7 cellular contexts compared by ENCODE assay signal in the genomic region with DNA sequence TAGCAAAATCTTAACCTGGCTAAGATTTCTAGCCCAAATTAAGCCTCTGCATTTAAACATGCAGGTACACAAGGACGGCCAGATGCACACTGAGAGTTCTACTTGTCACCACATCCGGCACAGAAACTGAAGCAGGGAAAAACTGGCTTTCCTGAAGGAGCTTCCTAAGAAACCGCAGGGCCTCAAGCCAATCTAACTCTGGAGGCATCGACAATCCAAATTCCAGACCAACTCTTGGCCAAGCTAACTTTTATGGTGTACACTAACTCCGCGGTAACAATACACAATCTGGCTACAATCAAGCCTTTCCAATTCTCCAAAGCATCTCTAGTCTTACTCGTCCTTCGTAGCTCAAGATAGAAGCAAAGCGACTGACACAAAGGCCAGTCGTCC. TPM values are rescaled to one million over a fixed set of nuclear protein-coding genes. Genes with fewer than 3 reads are reported as not detected.
DNase-seq lines count a peak whose midpoint lies in the region; ATAC-seq and TF ChIP-seq lines count a peak whose summit lies in the region.

No MANE protein-coding gene starts in this region.

- no peak for TF ChIP-seq CTCF in GM12865 (IDR thresholded peaks at IDR 0.05; ENCODE audit: insufficient read depth, low read depth, low read length, missing control alignments)
- TF ChIP-seq CTCF in ascending aorta (IDR thresholded peaks at IDR 0.05), result no peak
- TF ChIP-seq CTCF in left lung (IDR thresholded peaks at IDR 0.05), result no peak
- no peak for TF ChIP-seq CTCF in upper lobe of right lung (IDR thresholded peaks at IDR 0.05)

- intact Hi-C loops in ascending aorta (cut with DNase I) (no loop called here), left lung (cut with DNase I) (no loop called here), upper lobe of right lung (cut with DNase I) (no loop called here)

- H3K79me2 ChIP-seq in Karpas-422 (ENCODE audit: low read length), result peaks cover 9% of the 10 kb centered on the region; the same call in 1 of the 2 replicates

- H3K4me3 ChIP-seq in GM12865 (ENCODE audit: low read depth, low read length) (peak overlapping the region; percentile 82), Karpas-422 (ENCODE audit: low read length) (peak overlapping the region; percentile 78), ascending aorta (peak overlapping the region; percentile 81 to 98), left lung (peak overlapping the region; percentile 87 to 93), upper lobe of right lung (peak overlapping the region; percentile 93)

- ATAC-seq in GM21619 (IDR thresholded peaks at IDR 0.05; ENCODE audit: unreplicated experiment) (peak; percentile 24), left lung (peak; percentile 14), upper lobe of right lung (no peak)

- peak; percentile 59 for DNase-seq in GM12865 (ENCODE audit: low read depth)
- DNase-seq in Karpas-422, result no peak
- no peak for DNase-seq in ascending aorta (ENCODE audit: low spot score in 2 of 2)
- DNase-seq in left lung, result no peak
- DNase-seq in upper lobe of right lung, result no peak
- DNase-seq in mucosa of gallbladder (ENCODE audit: low spot score), result no peak

- H3K36me3 ChIP-seq in Karpas-422 (ENCODE audit: insufficient read depth, low read length) (no peaks in the 10 kb centered on the region), ascending aorta (no peaks in the 10 kb centered on the region), left lung (no peaks in the 10 kb centered on the region), upper lobe of right lung (no peaks in the 10 kb centered on the region)

- H4K20me1 ChIP-seq in Karpas-422 (ENCODE audit: insufficient read depth, low read depth, low read length), result peaks cover 14% of the 10 kb centered on the region; the same call in 1 of the 2 replicates

- H3K9me3 ChIP-seq in Karpas-422 (ENCODE audit: low read length), result no peaks in the 10 kb centered on the region
- no peaks in the 10 kb centered on the region for H3K9me3 ChIP-seq in ascending aorta
- no peaks in the 10 kb centered on the region for H3K9me3 ChIP-seq in left lung
- no peaks in the 10 kb centered on the region for H3K9me3 ChIP-seq in upper lobe of right lung

- no peak overlapping the region for H3K27ac ChIP-seq in Karpas-422 (ENCODE audit: low read length)
- H3K27ac ChIP-seq in ascending aorta, result peak overlapping the region; percentile 99
- H3K27ac ChIP-seq in left lung, result peak overlapping the region; percentile 97 to 99
- H3K27ac ChIP-seq in upper lobe of right lung, result peak overlapping the region; percentile 100

- no peaks in the 10 kb centered on the region for H3K9me2 ChIP-seq in Karpas-422 (replicated peaks; ENCODE audit: insufficient read depth, low read length)

- peak overlapping the region; percentile 86 for H3K4me2 ChIP-seq in Karpas-422 (ENCODE audit: low read depth, low read length, poor library complexity, severe bottlenecking)

- H3K9ac ChIP-seq in Karpas-422 (ENCODE audit: low read length), result peak overlapping the region; percentile 76

- H3K4me1 ChIP-seq in Karpas-422 (ENCODE audit: low read length), result peaks cover 14% of the 10 kb centered on the region
- peaks cover 13 to 16% of the 10 kb centered on the region in 2 donors for H3K4me1 ChIP-seq in ascending aorta
- peaks cover 11 to 31% of the 10 kb centered on the region in 2 donors for H3K4me1 ChIP-seq in left lung
- H3K4me1 ChIP-seq in upper lobe of right lung, result peaks cover 28% of the 10 kb centered on the region

- H3K27me3 ChIP-seq in Karpas-422 (ENCODE audit: low read length) (no peaks in the 10 kb centered on the region), ascending aorta (no peaks in the 10 kb centered on the region), left lung (peaks cover 0 to 14% of the 10 kb centered on the region in 2 donors), upper lobe of right lung (no peaks in the 10 kb centered on the region)

- H2AFZ ChIP-seq in Karpas-422 (ENCODE audit: low read length), result no peak overlapping the region

RNA-seq across cellular contexts. Expression of a gene that starts 1.2 kb away (rescaled TPM):
- 5.2 and 7.6 TPM in 2 replicates for total RNA-seq in Karpas-422 (2014; rRNA removed; shearing (Covaris generic); ENCODE audit: low replicate concordance)
- 21.4 TPM for total RNA-seq in ascending aorta
- 10 to 100 TPM in 1 of 2 donors, 1 to 10 TPM in 1; 9.4 to 12.2 TPM for total RNA-seq in left lung
- 13.3 TPM for total RNA-seq in upper lobe of right lung
- total RNA-seq in mucosa of gallbladder, result 12.1 TPM

RNA-seq across cellular contexts. Expression of a gene that starts 36.9 kb away (rescaled TPM):
- total RNA-seq in Karpas-422 (2014; rRNA removed; shearing (Covaris generic); ENCODE audit: low replicate concordance), result not detected in 2 replicates
- total RNA-seq in ascending aorta (257 TPM), left lung (100 to 1,000 TPM; 116 to 119 TPM), upper lobe of right lung (164 TPM), mucosa of gallbladder (22.0 TPM)

RNA-seq across cellular contexts. Expression of a gene that starts 46.9 kb away (rescaled TPM):
- total RNA-seq in Karpas-422 (2014; rRNA removed; shearing (Covaris generic); ENCODE audit: low replicate concordance), result not detected in 2 replicates
- not detected for total RNA-seq in ascending aorta
- 10 to 100 TPM; 16.0 to 35.6 TPM for total RNA-seq in left lung
- 40.1 TPM for total RNA-seq in upper lobe of right lung
- 24.3 TPM for total RNA-seq in mucosa of gallbladder

RNA-seq across cellular contexts. Expression of a gene that starts 59.2 kb away (rescaled TPM):
- 0.97 TPM in 1 of 2 replicates, not detected in the other for total RNA-seq in Karpas-422 (2014; rRNA removed; shearing (Covaris generic); ENCODE audit: low replicate concordance)
- total RNA-seq in ascending aorta (5.3 TPM), left lung (10 to 100 TPM; 50.5 to 62.1 TPM), upper lobe of right lung (79.9 TPM), mucosa of gallbladder (6.1 TPM)

Comparison
In these comparisons a context has a peak if more than half of its experiments do, and no peak if none do; other contexts are left out.
1. RNA of a gene that starts 36.9 kb away (total RNA-seq): 257 TPM in ascending aorta (single experiment), 164 TPM in upper lobe of right lung (single experiment), 116 to 119 TPM in left lung and 22.0 TPM in mucosa of gallbladder (single experiment); not detected in Karpas-422; every median in the first group is over 10 times any median in the second.
2. RNA of a gene that starts 46.9 kb away (total RNA-seq): 40.1 TPM in upper lobe of right lung (single experiment), 16.0 to 35.6 TPM in left lung and 24.3 TPM in mucosa of gallbladder (single experiment); not detected in Karpas-422 and not detected in ascending aorta (single experiment); every median in the first group is over 10 times any median in the second.
3. Peak in every context shown above with its lines, with median percentiles within 50 percentile points of each other: H3K4me3 ChIP-seq.